Comparison of ENCODE assay signal across 8 cellular contexts in the genomic region with DNA sequence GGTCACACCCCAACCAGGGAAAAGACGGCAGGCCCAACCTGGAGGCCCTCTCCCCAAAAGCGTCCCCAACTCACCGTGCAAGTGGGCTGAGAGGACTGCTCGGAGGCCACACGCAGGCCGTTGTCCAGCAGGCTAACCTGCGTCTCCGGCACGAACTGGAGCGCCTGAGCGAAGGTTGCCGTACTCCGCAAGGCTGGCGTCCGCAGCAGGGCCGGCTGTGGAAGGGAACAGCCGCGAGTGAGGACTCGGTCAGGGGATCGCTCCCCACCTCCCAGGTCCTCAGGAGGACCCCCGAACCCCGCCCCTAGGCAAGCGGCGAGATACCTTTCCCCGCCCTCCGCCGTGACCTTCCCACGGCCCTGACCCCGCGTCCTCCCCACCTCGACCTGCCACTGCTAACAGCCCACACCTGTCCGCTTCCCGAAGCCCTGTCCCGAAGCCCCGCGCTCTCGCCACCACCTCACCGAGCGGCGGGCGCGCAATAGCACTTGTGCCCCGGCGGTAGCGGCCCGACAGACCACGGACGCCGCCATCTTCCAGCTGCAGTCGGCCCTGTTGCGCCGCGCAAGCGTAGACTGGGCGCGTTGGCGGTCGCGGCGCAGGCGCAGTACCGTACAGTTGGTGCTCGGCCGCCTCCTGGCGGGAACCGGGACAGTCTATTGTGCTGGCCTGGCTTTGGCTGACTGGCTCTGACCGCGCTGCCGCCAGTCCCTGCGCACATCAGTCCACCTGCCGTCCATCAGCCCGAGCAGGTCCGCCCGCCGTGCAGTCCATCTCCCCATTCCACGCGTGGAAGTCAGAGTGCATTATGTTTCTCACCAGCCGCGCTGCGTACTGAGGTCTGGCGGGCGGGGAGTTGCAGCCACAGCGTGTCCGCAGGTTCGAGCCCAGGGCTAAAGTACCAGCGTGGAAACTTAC. TPM values are rescaled to one million over a fixed set of nuclear protein-coding genes. Genes with fewer than 3 reads are reported as not detected.
DNase-seq lines count a peak whose midpoint lies in the region; ATAC-seq and TF ChIP-seq lines count a peak whose summit lies in the region.

TSS of gene UQCRC1 (minus strand) at position 559 of the 918 bp plus-strand sequence. CDS start at position 533, 26 bp downstream.

- ATAC-seq in HG02763 (IDR thresholded peaks at IDR 0.05; ENCODE audit: unreplicated experiment) = peak; percentile 97

- peak; percentile 83 to 91 (median 84) for DNase-seq in NCI-H1417 (lab: John Stamatoyannopoulos, UW)
- DNase-seq in T follicular helper cell (ENCODE audit: low read depth) = peak; percentile 85
- peak; percentile 97 for DNase-seq in cardiac septum (ENCODE audit: low spot score)
- peak; percentile 89 for DNase-seq in pons (ENCODE audit: low spot score)
- DNase-seq in type B pancreatic cell (ENCODE audit: extremely low spot score, unreplicated experiment) = peak; percentile 97

- peak within 1 kb of the TSS; percentile 98 for H3K4me3 ChIP-seq in GM12875 (ENCODE audit: low read depth, low read length)

- H3K36me3 Mint-ChIP-seq in type B pancreatic cell = peaks cover 9% of the 10 kb centered on the region

- peak within 1 kb of the TSS; percentile 99 for H3K4me3 Mint-ChIP-seq in type B pancreatic cell

- peak within 1 kb of the TSS; percentile 93 for H3K27ac Mint-ChIP-seq in type B pancreatic cell

- intact Hi-C loops in cardiac septum (cut with DNase I) = loop anchor here (2.0 kb wide), 2 partner anchors 25 to 51 kb away; partner anchors contain the start of gene SLC26A6

- peak; percentile 81 for TF ChIP-seq CTCF in GM12875 (IDR thresholded peaks at IDR 0.05; ENCODE audit: borderline replicate concordance, insufficient read depth, low read depth, low read length)
- peak; percentile 80 for TF ChIP-seq CTCF in type B pancreatic cell (conservative IDR thresholded peaks at IDR 0.05)

- H3K27ac ChIP-seq in adipose tissue (ENCODE audit: low read depth, low read length) = peak within 1 kb of the TSS; percentile 38

- WGBS in adipose tissue, 3 donors = 1 to 2% (median 2%) methylated on average over 82 to 86 of the region's 86 CpGs

- H3K27me3 Mint-ChIP-seq in type B pancreatic cell = no peaks in the 10 kb centered on the region

- no peaks in the 10 kb centered on the region for H3K9me3 Mint-ChIP-seq in type B pancreatic cell

- H3K4me1 Mint-ChIP-seq in type B pancreatic cell (ENCODE audit: unreplicated experiment) = peaks cover 14% of the 10 kb centered on the region

RNA-seq across cellular contexts. Expression of gene UQCRC1, which starts in this region (rescaled TPM):
- polyA plus RNA-seq in adipose tissue = 100 to 1,000 TPM; 122 to 214 (median 155) TPM
- total RNA-seq in cardiac septum (753 TPM), type B pancreatic cell (ENCODE audit: low replicate concordance) (273 and 324 TPM in 2 replicates)

Comparison
In these comparisons a context has a peak if more than half of its experiments do, and no peak if none do; other contexts are left out.
1. Peak in every context shown above with its lines: DNase-seq, ATAC-seq, H3K4me3 ChIP-seq and H3K27ac ChIP-seq.